8 cellular contexts compared by ENCODE assay signal in genomic region chr2:84969511-84970265, GRCh38. TPM values are rescaled to one million over a fixed set of nuclear protein-coding genes. Genes with fewer than 3 reads are reported as not detected.
DNase-seq lines count a peak whose midpoint lies in the region; ATAC-seq and TF ChIP-seq lines count a peak whose summit lies in the region.

No MANE protein-coding gene starts in this region.

- peak overlapping the region; percentile 83 for H2AFZ ChIP-seq in osteoblast (ENCODE audit: low read length)

- H3K9me3 Mint-ChIP-seq in CD4-positive, CD25-positive, alpha-beta regulatory T cell = no peaks in the 10 kb centered on the region
- no peaks in the 10 kb centered on the region for H3K9me3 Mint-ChIP-seq in activated CD4-positive, alpha-beta T cell treated with anti-CD3 and anti-CD28 coated beads, Interleukin-2, amount 10 ng/mL, durations not matched to agents 24 days and 14 days

- H3K4me3 ChIP-seq in CD4-positive, CD25-positive, alpha-beta regulatory T cell (ENCODE audit: low read depth, low read length) = peak overlapping the region; percentile 99
- H3K4me3 ChIP-seq in esophagus muscularis mucosa (peak overlapping the region; percentile 92 to 98 (median 94)), osteoblast (ENCODE audit: insufficient read depth, low read length) (peak overlapping the region; percentile 88)

- no peaks in the 10 kb centered on the region for H3K27me3 Mint-ChIP-seq in CD4-positive, CD25-positive, alpha-beta regulatory T cell
- no peaks in the 10 kb centered on the region for H3K27me3 Mint-ChIP-seq in activated CD4-positive, alpha-beta T cell treated with anti-CD3 and anti-CD28 coated beads, Interleukin-2, amount 10 ng/mL, durations not matched to agents 24 days and 14 days

- peak overlapping the region; percentile 94 to 99 (median 97) for H3K4me3 Mint-ChIP-seq in CD4-positive, CD25-positive, alpha-beta regulatory T cell
- H3K4me3 Mint-ChIP-seq in activated CD4-positive, alpha-beta T cell treated with anti-CD3 and anti-CD28 coated beads, Interleukin-2, amount 10 ng/mL, durations not matched to agents 24 days and 14 days = peak overlapping the region; percentile 95

- H3K27ac Mint-ChIP-seq in CD4-positive, CD25-positive, alpha-beta regulatory T cell = peak overlapping the region; percentile 90 to 99 (median 98)
- peak overlapping the region; percentile 100 for H3K27ac Mint-ChIP-seq in activated CD4-positive, alpha-beta T cell treated with anti-CD3 and anti-CD28 coated beads, Interleukin-2, amount 10 ng/mL, durations not matched to agents 24 days and 14 days

- peaks cover 76% of the 10 kb centered on the region for H3K79me2 ChIP-seq in osteoblast (ENCODE audit: insufficient read depth, low read length)

- peaks cover 8% of the 10 kb centered on the region for H3K36me3 ChIP-seq in CD4-positive, CD25-positive, alpha-beta regulatory T cell (ENCODE audit: control insufficient read depth, insufficient read depth, low read length)
- peaks cover 0 to 13% (median 9%) of the 10 kb centered on the region in 4 donors for H3K36me3 ChIP-seq in esophagus muscularis mucosa
- peaks cover 14% of the 10 kb centered on the region for H3K36me3 ChIP-seq in osteoblast (ENCODE audit: insufficient read depth, low read length)

- peak overlapping the region; percentile 88 for H3K27ac ChIP-seq in CD4-positive, CD25-positive, alpha-beta regulatory T cell (ENCODE audit: insufficient read depth, low read length, poor library complexity, severe bottlenecking)
- peak overlapping the region; percentile 95 to 99 (median 98) for H3K27ac ChIP-seq in esophagus muscularis mucosa (replicated peaks in 1 of 4)
- H3K27ac ChIP-seq in osteoblast (ENCODE audit: low read depth, low read length) = peak overlapping the region; percentile 86

- peaks cover 48% of the 10 kb centered on the region for H3K4me1 ChIP-seq in CD4-positive, CD25-positive, alpha-beta regulatory T cell (ENCODE audit: control insufficient read depth, insufficient read depth, low read length, poor library complexity, severe bottlenecking)
- H3K4me1 ChIP-seq in esophagus muscularis mucosa (peaks cover 22 to 65% (median 51%) of the 10 kb centered on the region in 4 donors), osteoblast (ENCODE audit: insufficient read depth, low read length) (peaks cover 19% of the 10 kb centered on the region)

- DNase-seq in CD4-positive, CD25-positive, alpha-beta regulatory T cell = peak; percentile 19 to 74 (median 44)
- DNase-seq in HT1080 (ENCODE audit: low read depth) (peak; percentile 33), esophagus muscularis mucosa (ENCODE audit: extremely low spot score) (no peak), osteoblast (ENCODE audit: insufficient read length, low spot score, missing footprints) (peak; percentile 90)
- DNase-seq in activated CD4-positive, alpha-beta T cell treated with anti-CD3 and anti-CD28 coated beads, Interleukin-2, amount 10 ng/mL, durations not matched to agents 24 days and 14 days = peak; percentile 78

- TF ChIP-seq POLR2A in esophagus muscularis mucosa (IDR thresholded peaks at IDR 0.05; ENCODE audit: low read depth) = no peak

- peaks cover 14% of the 10 kb centered on the region for H3K36me3 Mint-ChIP-seq in CD4-positive, CD25-positive, alpha-beta regulatory T cell
- H3K36me3 Mint-ChIP-seq in activated CD4-positive, alpha-beta T cell treated with anti-CD3 and anti-CD28 coated beads, Interleukin-2, amount 10 ng/mL, durations not matched to agents 24 days and 14 days (ENCODE audit: low read depth) = peaks cover 44% of the 10 kb centered on the region

- WGBS in esophagus muscularis mucosa = 1% methylated on average over 11 of the region's 11 CpGs

- no peaks in the 10 kb centered on the region for H3K27me3 ChIP-seq in CD4-positive, CD25-positive, alpha-beta regulatory T cell (ENCODE audit: control insufficient read depth, insufficient read depth, low read length)
- H3K27me3 ChIP-seq in esophagus muscularis mucosa (no peaks in the 10 kb centered on the region), osteoblast (ENCODE audit: insufficient read depth, low read length) (no peaks in the 10 kb centered on the region)

- TF ChIP-seq CTCF in esophagus muscularis mucosa (IDR thresholded peaks at IDR 0.05) (no peak), osteoblast (IDR thresholded peaks at IDR 0.05; ENCODE audit: extremely low read depth, low read depth, low read length) (no peak)

- H3K9me3 ChIP-seq in CD4-positive, CD25-positive, alpha-beta regulatory T cell (ENCODE audit: control insufficient read depth in 2 of 2, low read length in 2 of 2) = no peaks in the 10 kb centered on the region
- H3K9me3 ChIP-seq in esophagus muscularis mucosa (no peaks in the 10 kb centered on the region), osteoblast (ENCODE audit: low read depth, low read length) (no peaks in the 10 kb centered on the region)

- H4K20me1 ChIP-seq in osteoblast (ENCODE audit: insufficient read depth, low read length) = peaks cover 23% of the 10 kb centered on the region

- TF ChIP-seq EP300 in esophagus muscularis mucosa (IDR thresholded peaks at IDR 0.05) = no peak

- peak; percentile 4 to 15 for ATAC-seq in CD4-positive, CD25-positive, alpha-beta regulatory T cell (ENCODE audit: low read depth in 2 of 2)
- ATAC-seq in HG02798 (IDR thresholded peaks at IDR 0.05; ENCODE audit: poor library complexity, unreplicated experiment) (no peak), HG02610 (IDR thresholded peaks at IDR 0.05; ENCODE audit: unreplicated experiment) (no peak), GM19463 (IDR thresholded peaks at IDR 0.05; ENCODE audit: unreplicated experiment) (no peak)

- H3K4me1 Mint-ChIP-seq in CD4-positive, CD25-positive, alpha-beta regulatory T cell = peaks cover 27 to 57% (median 43%) of the 10 kb centered on the region in 4 donors
- H3K4me1 Mint-ChIP-seq in activated CD4-positive, alpha-beta T cell treated with anti-CD3 and anti-CD28 coated beads, Interleukin-2, amount 10 ng/mL, durations not matched to agents 24 days and 14 days = peaks cover 33% of the 10 kb centered on the region

- H3K4me2 ChIP-seq in osteoblast (ENCODE audit: insufficient read depth, low read length) = peak overlapping the region; percentile 98

- intact Hi-C loops in activated CD4-positive, alpha-beta T cell treated with anti-CD3 and anti-CD28 coated beads, Interleukin-2, amount 10 ng/mL, durations not matched to agents 24 days and 14 days (cut with micrococcal nuclease) = loop anchor here (1.0 to 2.0 kb wide), 4 partner anchors 23 to 44 kb away; no protein-coding TSS in a partner anchor
- intact Hi-C loops in esophagus muscularis mucosa (cut with DNase I) = loop anchor here (5.0 kb wide), 2 partner anchors 47 to 62 kb away; partner anchors contain the start of gene TMSB10

RNA-seq across cellular contexts. Expression of gene KCMF1, which starts 1.3 kb away (rescaled TPM):
- 80.0 TPM for total RNA-seq in CD4-positive, CD25-positive, alpha-beta regulatory T cell
- 10 to 100 TPM; 21.3 to 41.8 (median 28.5) TPM for polyA plus RNA-seq in CD4-positive, CD25-positive, alpha-beta regulatory T cell
- total RNA-seq in HT1080 (2014; rRNA removed; shearing (Covaris generic)) = 60.8 and 70.6 TPM in 2 replicates
- 72.8 and 102 TPM in 2 replicates for polyA plus RNA-seq in HT1080 (2015; cell fraction: cytosol; rRNA removed)
- 42.7 and 45.6 TPM in 2 replicates for polyA plus RNA-seq in HT1080 (2015; cell fraction: nucleus; rRNA removed)
- total RNA-seq in activated CD4-positive, alpha-beta T cell treated with anti-CD3 and anti-CD28 coated beads, Interleukin-2, amount 10 ng/mL, durations not matched to agents 24 days and 14 days = 98.1 and 101 TPM in 2 replicates
- total RNA-seq in esophagus muscularis mucosa = 10 to 100 TPM; 48.0 to 73.1 (median 65.4) TPM
- total RNA-seq in osteoblast = 68.7 and 74.2 TPM in 2 replicates

Comparison
In these comparisons a context has a peak if more than half of its experiments do, and no peak if none do; other contexts are left out.
1. ATAC-seq: peak in CD4-positive, CD25-positive, alpha-beta regulatory T cell (2 of 2); none in HG02798 (single experiment), HG02610 (single experiment) and GM19463 (single experiment).
2. Peak in every context shown above with its lines, with median percentiles within 50 percentile points of each other: H3K27ac ChIP-seq and H3K4me3 ChIP-seq.